Comparison of ENCODE assay signal across 1 cellular context in the genomic region with DNA sequence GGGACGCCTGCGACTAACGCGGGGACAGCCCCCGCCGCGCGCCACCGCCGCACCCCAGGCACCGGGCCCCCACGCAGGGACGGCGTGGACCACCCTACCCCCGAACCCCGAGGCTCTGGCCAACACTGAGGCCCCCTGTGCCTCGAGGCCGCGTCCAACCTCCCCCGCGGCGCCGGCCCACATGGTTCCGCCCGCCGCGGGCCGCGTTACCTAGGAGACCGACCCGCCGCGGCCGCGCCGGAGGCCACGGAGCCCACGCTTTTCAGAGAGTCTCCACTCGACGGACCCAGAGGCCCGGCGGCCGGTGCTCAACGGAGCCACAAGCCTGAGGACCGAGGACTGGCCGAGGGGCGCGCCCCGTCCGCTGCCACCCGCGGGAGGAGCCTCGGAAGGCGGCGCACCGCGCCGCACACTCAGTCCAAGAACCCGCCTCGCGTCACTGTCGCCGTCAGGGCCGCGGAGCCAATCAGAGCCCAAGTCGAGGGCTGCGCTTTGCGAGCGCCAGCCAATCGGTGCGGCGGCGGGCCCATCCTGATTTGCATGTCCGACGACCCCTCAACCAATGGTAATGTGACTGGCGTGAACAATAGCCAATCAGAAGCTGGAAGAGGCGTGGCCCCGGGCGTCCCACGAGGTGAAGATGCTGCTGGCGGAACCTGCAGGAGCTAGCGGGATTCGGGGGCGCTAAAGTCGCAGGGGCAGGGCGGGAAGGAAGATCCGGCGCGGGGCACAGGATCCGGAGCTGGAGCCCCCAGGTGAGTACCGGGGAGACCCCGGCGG.
TF ChIP-seq lines count a peak whose summit lies in the region.

Gene NPHP4, minus strand, starts transcription at position 392 of the 780 bp plus-strand sequence. CDS start 6,136 bp downstream, outside the sequence.

TF ChIP-seq in HepG2, 621 proteins besides CTCF, POLR2A, EP300 and RAD21 (continued from another document and continues in another):
- TF ChIP-seq, protein P1, sequence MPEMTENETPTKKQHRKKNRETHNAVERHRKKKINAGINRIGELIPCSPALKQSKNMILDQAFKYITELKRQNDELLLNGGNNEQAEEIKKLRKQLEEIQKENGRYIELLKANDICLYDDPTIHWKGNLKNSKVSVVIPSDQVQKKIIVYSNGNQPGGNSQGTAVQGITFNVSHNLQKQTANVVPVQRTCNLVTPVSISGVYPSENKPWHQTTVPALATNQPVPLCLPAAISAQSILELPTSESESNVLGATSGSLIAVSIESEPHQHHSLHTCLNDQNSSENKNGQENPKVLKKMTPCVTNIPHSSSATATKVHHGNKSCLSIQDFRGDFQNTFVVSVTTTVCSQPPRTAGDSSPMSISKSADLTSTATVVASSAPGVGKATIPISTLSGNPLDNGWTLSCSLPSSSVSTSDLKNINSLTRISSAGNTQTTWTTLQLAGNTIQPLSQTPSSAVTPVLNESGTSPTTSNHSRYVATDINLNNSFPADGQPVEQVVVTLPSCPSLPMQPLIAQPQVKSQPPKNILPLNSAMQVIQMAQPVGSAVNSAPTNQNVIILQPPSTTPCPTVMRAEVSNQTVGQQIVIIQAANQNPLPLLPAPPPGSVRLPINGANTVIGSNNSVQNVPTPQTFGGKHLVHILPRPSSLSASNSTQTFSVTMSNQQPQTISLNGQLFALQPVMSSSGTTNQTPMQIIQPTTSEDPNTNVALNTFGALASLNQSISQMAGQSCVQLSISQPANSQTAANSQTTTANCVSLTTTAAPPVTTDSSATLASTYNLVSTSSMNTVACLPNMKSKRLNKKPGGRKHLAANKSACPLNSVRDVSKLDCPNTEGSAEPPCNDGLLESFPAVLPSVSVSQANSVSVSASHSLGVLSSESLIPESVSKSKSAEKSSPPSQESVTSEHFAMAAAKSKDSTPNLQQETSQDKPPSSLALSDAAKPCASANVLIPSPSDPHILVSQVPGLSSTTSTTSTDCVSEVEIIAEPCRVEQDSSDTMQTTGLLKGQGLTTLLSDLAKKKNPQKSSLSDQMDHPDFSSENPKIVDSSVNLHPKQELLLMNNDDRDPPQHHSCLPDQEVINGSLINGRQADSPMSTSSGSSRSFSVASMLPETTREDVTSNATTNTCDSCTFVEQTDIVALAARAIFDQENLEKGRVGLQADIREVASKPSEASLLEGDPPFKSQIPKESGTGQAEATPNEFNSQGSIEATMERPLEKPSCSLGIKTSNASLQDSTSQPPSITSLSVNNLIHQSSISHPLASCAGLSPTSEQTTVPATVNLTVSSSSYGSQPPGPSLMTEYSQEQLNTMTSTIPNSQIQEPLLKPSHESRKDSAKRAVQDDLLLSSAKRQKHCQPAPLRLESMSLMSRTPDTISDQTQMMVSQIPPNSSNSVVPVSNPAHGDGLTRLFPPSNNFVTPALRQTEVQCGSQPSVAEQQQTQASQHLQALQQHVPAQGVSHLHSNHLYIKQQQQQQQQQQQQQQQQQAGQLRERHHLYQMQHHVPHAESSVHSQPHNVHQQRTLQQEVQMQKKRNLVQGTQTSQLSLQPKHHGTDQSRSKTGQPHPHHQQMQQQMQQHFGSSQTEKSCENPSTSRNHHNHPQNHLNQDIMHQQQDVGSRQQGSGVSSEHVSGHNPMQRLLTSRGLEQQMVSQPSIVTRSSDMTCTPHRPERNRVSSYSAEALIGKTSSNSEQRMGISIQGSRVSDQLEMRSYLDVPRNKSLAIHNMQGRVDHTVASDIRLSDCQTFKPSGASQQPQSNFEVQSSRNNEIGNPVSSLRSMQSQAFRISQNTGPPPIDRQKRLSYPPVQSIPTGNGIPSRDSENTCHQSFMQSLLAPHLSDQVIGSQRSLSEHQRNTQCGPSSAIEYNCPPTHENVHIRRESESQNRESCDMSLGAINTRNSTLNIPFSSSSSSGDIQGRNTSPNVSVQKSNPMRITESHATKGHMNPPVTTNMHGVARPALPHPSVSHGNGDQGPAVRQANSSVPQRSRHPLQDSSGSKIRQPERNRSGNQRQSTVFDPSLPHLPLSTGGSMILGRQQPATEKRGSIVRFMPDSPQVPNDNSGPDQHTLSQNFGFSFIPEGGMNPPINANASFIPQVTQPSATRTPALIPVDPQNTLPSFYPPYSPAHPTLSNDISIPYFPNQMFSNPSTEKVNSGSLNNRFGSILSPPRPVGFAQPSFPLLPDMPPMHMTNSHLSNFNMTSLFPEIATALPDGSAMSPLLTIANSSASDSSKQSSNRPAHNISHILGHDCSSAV (CRISPR knock-in tag; IDR thresholded peaks at IDR 0.05; ENCODE audit: borderline replicate concordance) = no peak
- TF ChIP-seq, protein P2, sequence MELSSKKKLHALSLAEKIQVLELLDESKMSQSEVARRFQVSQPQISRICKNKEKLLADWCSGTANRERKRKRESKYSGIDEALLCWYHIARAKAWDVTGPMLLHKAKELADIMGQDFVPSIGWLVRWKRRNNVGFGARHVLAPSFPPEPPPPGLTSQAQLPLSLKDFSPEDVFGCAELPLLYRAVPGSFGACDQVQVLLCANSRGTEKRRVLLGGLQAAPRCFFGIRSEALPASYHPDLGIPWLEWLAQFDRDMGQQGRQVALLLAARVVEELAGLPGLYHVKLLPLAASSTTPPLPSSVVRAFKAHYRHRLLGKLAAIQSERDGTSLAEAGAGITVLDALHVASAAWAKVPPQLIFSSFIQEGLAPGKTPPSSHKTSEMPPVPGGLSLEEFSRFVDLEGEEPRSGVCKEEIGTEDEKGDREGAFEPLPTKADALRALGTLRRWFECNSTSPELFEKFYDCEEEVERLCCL (CRISPR knock-in tag; IDR thresholded peaks at IDR 0.05; ENCODE audit: borderline replicate concordance) = 0 out of 2 replicates have a peak, but pooled peaks have one; percentile 34
- TF ChIP-seq MXD3 (CRISPR knock-in tag; IDR thresholded peaks at IDR 0.05) (peak; percentile 22), ZBTB25 (CRISPR knock-in tag; IDR thresholded peaks at IDR 0.05) (no peak), SMAD1 (CRISPR knock-in tag; IDR thresholded peaks at IDR 0.05; ENCODE audit: borderline replicate concordance, low read depth) (no peak), ZNF34 (CRISPR knock-in tag; IDR thresholded peaks at IDR 0.05; ENCODE audit: borderline replicate concordance) (no peak), ZNF790 (CRISPR knock-in tag; IDR thresholded peaks at IDR 0.05; ENCODE audit: borderline replicate concordance) (no peak), ZC3H4 (CRISPR knock-in tag; IDR thresholded peaks at IDR 0.05; ENCODE audit: borderline replicate concordance) (no peak), ZFP36L2 (CRISPR knock-in tag; IDR thresholded peaks at IDR 0.05) (no peak), ZNF451 (CRISPR knock-in tag; IDR thresholded peaks at IDR 0.05) (no peak), ZNF891 (CRISPR knock-in tag; IDR thresholded peaks at IDR 0.05) (no peak), ZMYM4 (CRISPR knock-in tag; IDR thresholded peaks at IDR 0.05) (peak; percentile 58), CCAR2 (optimal IDR thresholded peaks at IDR 0.05; ENCODE audit: low read depth, low read length) (no peak), ZZZ3 (CRISPR knock-in tag; IDR thresholded peaks at IDR 0.05; ENCODE audit: borderline replicate concordance) (no peak), SCMH1 (CRISPR knock-in tag; IDR thresholded peaks at IDR 0.05; ENCODE audit: borderline replicate concordance) (no peak), PITX1 (CRISPR knock-in tag; IDR thresholded peaks at IDR 0.05) (peak; percentile 58), BATF2 (CRISPR knock-in tag; IDR thresholded peaks at IDR 0.05) (0 out of 2 replicates have a peak, but pooled peaks have one; percentile 9), ZSCAN22 (CRISPR knock-in tag; IDR thresholded peaks at IDR 0.05) (no peak), MBD4 (IDR thresholded peaks at IDR 0.05; ENCODE audit: borderline replicate concordance, low read length) (no peak), ZNF660 (CRISPR knock-in tag; IDR thresholded peaks at IDR 0.05; ENCODE audit: borderline replicate concordance, low read depth) (no peak), MED8 (CRISPR knock-in tag; IDR thresholded peaks at IDR 0.05; ENCODE audit: insufficient replicate concordance) (no peak), ZNF724P (CRISPR knock-in tag; IDR thresholded peaks at IDR 0.05; ENCODE audit: borderline replicate concordance) (no peak), GPN1 (CRISPR knock-in tag; IDR thresholded peaks at IDR 0.05; ENCODE audit: borderline replicate concordance) (no peak), ZBTB37 (CRISPR knock-in tag; IDR thresholded peaks at IDR 0.05) (no peak)
- TF ChIP-seq, protein P3, sequence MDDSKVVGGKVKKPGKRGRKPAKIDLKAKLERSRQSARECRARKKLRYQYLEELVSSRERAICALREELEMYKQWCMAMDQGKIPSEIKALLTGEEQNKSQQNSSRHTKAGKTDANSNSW (CRISPR knock-in tag; IDR thresholded peaks at IDR 0.05; ENCODE audit: borderline replicate concordance) = no peak
- TF ChIP-seq, protein P4, sequence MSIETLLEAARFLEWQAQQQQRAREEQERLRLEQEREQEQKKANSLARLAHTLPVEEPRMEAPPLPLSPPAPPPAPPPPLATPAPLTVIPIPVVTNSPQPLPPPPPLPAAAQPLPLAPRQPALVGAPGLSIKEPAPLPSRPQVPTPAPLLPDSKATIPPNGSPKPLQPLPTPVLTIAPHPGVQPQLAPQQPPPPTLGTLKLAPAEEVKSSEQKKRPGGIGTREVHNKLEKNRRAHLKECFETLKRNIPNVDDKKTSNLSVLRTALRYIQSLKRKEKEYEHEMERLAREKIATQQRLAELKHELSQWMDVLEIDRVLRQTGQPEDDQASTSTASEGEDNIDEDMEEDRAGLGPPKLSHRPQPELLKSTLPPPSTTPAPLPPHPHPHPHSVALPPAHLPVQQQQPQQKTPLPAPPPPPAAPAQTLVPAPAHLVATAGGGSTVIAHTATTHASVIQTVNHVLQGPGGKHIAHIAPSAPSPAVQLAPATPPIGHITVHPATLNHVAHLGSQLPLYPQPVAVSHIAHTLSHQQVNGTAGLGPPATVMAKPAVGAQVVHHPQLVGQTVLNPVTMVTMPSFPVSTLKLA (IDR thresholded peaks at IDR 0.05) = peak; percentile 56
- TF ChIP-seq, protein P5, sequence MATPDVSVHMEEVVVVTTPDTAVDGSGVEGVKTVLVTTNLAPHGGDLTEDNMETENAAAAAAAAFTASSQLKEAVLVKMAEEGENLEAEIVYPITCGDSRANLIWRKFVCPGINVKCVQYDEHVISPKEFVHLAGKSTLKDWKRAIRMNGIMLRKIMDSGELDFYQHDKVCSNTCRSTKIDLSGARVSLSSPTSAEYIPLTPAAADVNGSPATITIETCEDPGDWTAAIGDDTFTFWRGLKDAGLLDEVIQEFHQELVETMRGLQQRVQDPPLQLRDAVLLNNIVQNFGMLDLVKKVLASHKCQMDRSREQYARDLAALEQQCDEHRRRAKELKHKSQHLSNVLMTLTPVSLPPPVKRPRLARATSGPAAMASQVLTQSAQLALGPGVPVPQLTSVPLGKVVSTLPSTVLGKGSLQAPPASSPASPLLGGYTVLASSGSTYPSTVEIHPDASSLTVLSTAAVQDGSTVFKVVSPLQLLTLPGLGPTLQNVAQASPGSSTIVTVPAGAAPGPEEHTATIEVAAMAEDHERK (CRISPR knock-in tag; IDR thresholded peaks at IDR 0.05; ENCODE audit: low read depth) = no peak
- TF ChIP-seq, protein P6, sequence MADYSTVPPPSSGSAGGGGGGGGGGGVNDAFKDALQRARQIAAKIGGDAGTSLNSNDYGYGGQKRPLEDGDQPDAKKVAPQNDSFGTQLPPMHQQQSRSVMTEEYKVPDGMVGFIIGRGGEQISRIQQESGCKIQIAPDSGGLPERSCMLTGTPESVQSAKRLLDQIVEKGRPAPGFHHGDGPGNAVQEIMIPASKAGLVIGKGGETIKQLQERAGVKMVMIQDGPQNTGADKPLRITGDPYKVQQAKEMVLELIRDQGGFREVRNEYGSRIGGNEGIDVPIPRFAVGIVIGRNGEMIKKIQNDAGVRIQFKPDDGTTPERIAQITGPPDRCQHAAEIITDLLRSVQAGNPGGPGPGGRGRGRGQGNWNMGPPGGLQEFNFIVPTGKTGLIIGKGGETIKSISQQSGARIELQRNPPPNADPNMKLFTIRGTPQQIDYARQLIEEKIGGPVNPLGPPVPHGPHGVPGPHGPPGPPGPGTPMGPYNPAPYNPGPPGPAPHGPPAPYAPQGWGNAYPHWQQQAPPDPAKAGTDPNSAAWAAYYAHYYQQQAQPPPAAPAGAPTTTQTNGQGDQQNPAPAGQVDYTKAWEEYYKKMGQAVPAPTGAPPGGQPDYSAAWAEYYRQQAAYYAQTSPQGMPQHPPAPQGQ (CRISPR knock-in tag; IDR thresholded peaks at IDR 0.05; ENCODE audit: borderline replicate concordance) = no peak
